Comparison of ENCODE assay signal across 11 cellular contexts in the genomic region with DNA sequence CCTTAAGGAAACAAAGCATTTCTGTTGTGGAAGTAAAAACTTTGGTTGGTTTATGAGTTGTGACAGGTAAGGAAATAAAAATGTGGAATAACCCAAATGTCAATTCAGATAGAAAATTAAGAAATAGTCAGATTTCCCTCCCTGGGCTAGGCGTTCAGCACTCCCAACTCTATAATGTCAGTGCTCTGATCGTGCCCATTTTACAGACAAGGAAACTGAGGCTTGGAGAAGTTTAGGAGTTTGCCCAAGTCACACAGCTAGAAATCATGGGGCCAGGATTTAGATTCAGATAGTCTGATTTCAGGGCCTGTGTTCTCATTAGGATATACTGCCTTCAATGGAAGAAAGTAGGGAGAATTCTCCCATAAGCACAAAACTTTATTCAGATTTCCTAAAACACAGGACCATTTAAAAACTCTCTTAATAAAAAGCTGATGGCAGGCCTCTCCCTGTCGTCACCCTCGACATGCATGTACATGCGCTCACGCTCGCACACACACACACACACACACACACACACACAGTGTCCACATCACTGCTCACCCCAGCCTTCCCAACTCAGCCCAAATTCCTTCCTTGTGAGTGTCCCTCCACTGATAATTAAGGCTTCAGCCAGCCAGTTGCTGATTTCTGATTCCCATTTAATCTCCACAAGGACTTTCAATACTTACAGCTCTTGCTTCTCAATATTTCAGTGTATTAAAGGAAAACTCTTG. TPM values are rescaled to one million over a fixed set of nuclear protein-coding genes. Genes with fewer than 3 reads are reported as not detected.
DNase-seq lines count a peak whose midpoint lies in the region; ATAC-seq, FAIRE-seq and TF ChIP-seq lines count a peak whose summit lies in the region.
"Had no signal": no experiment of that assay in that cellular context is flagged by ENCODE, and none has a peak within 500 bp of the region (broad histone marks: within the 10 kb centered on the region; RNA-seq: fewer than 3 reads in every experiment).

No MANE protein-coding gene starts in this region.

- H3K36me3 Mint-ChIP-seq in neural progenitor cell = no peaks in the 10 kb centered on the region

- no peak for FAIRE-seq in H54 (lab: Jason Lieb, UNC)

- peaks cover 37% of the 10 kb centered on the region for H3K4me1 Mint-ChIP-seq in neural progenitor cell

- H3K4me3 ChIP-seq in AG09309 (ENCODE audit: control insufficient read depth, low read depth, low read length) = no peak overlapping the region
- H3K4me3 ChIP-seq in neural progenitor cell = no peak overlapping the region
- H3K4me3 ChIP-seq: BLaER1 treated with 17β-estradiol and CSF1 and Interleukin-3, amounts not matched to agents 10 nM and 100 nM; skin epidermis had no signal

- no peak for TF ChIP-seq CTCF in AG09309 (IDR thresholded peaks at IDR 0.05; ENCODE audit: control insufficient read depth, insufficient read depth, low read depth, low read length, missing control alignments)
- TF ChIP-seq CTCF in neural progenitor cell (IDR thresholded peaks at IDR 0.05) = no peak

- H3K27me3 ChIP-seq in neural progenitor cell = no peaks in the 10 kb centered on the region
- H3K27me3 ChIP-seq: BLaER1 treated with 17β-estradiol and CSF1 and Interleukin-3, amounts not matched to agents 10 nM and 100 nM had no signal

- H3K79me2 ChIP-seq in neural progenitor cell (ENCODE audit: low read depth) = no peaks in the 10 kb centered on the region

- no peak overlapping the region for H3K9ac ChIP-seq in neural progenitor cell
- H3K9ac ChIP-seq: BLaER1 treated with 17β-estradiol and CSF1 and Interleukin-3, amounts not matched to agents 10 nM and 100 nM had no signal

- H2AFZ ChIP-seq in neural progenitor cell (replicated peaks) = no peak overlapping the region

- DNase-seq in AG09309 (ENCODE audit: low read depth) = peak; percentile 98
- peak; percentile 56 for DNase-seq in fibroblast of the conjunctiva (ENCODE audit: low read depth)
- peak; percentile 83 for DNase-seq in non-pigmented ciliary epithelial cell (ENCODE audit: low read depth)
- DNase-seq in H54 (ENCODE audit: insufficient read length, low spot score) = no peak
- DNase-seq in neural progenitor cell (ENCODE audit: low spot score) = no peak
- no peak for DNase-seq in superior temporal gyrus (ENCODE audit: extremely low spot score)
- no peak for DNase-seq in GDM1 (lab: John Stamatoyannopoulos, UW)
- DNase-seq: activated T-cell treated with anti-CD3 and anti-CD28 coated beads, Interleukin-2, amount 50 U/mL, for 48 hours had no signal

- no peak overlapping the region for H3K4me2 ChIP-seq in neural progenitor cell
- H3K4me2 ChIP-seq: BLaER1 treated with 17β-estradiol and CSF1 and Interleukin-3, amounts not matched to agents 10 nM and 100 nM had no signal

- no peak overlapping the region for H3K4me3 Mint-ChIP-seq in neural progenitor cell

- H4K20me1 ChIP-seq in neural progenitor cell (ENCODE audit: low read depth) = no peaks in the 10 kb centered on the region
- H4K20me1 ChIP-seq: BLaER1 treated with 17β-estradiol and CSF1 and Interleukin-3, amounts not matched to agents 10 nM and 100 nM had no signal

- H3F3A ChIP-seq in neural progenitor cell (ENCODE audit: low read depth) = no peaks in the 10 kb centered on the region

- no peaks in the 10 kb centered on the region for H3K36me3 ChIP-seq in neural progenitor cell
- H3K36me3 ChIP-seq: BLaER1 treated with 17β-estradiol and CSF1 and Interleukin-3, amounts not matched to agents 10 nM and 100 nM had no signal

- no peak for TF ChIP-seq POLR2A in H54 (IDR thresholded peaks at IDR 0.05; ENCODE audit: low read depth, low read length)

- H3K27me3 Mint-ChIP-seq in neural progenitor cell (ENCODE audit: insufficient read depth, low read depth) = peaks cover 6% of the 10 kb centered on the region

- no peaks in the 10 kb centered on the region for H3K4me1 ChIP-seq in neural progenitor cell
- H3K4me1 ChIP-seq: BLaER1 treated with 17β-estradiol and CSF1 and Interleukin-3, amounts not matched to agents 10 nM and 100 nM had no signal

- H3K27ac ChIP-seq in neural progenitor cell = no peak overlapping the region
- H3K27ac ChIP-seq: BLaER1 treated with 17β-estradiol and CSF1 and Interleukin-3, amounts not matched to agents 10 nM and 100 nM had no signal

- peak; percentile 78 for ATAC-seq in SK-N-SH treated with all-trans-retinoic acid at 6 μM for 48 hours

- H3K9me3 Mint-ChIP-seq in neural progenitor cell = peaks cover 3% of the 10 kb centered on the region

- H3K27ac Mint-ChIP-seq in neural progenitor cell = no peak overlapping the region

- H3K9me3 ChIP-seq in neural progenitor cell (ENCODE audit: low read depth) = no peaks in the 10 kb centered on the region
- H3K9me3 ChIP-seq: BLaER1 treated with 17β-estradiol and CSF1 and Interleukin-3, amounts not matched to agents 10 nM and 100 nM had no signal

TF ChIP-seq in SK-N-SH treated with all-trans-retinoic acid at 6 μM for 48 hours, 23 proteins besides CTCF, POLR2A, EP300 and RAD21:
- TF ChIP-seq, protein P1, sequence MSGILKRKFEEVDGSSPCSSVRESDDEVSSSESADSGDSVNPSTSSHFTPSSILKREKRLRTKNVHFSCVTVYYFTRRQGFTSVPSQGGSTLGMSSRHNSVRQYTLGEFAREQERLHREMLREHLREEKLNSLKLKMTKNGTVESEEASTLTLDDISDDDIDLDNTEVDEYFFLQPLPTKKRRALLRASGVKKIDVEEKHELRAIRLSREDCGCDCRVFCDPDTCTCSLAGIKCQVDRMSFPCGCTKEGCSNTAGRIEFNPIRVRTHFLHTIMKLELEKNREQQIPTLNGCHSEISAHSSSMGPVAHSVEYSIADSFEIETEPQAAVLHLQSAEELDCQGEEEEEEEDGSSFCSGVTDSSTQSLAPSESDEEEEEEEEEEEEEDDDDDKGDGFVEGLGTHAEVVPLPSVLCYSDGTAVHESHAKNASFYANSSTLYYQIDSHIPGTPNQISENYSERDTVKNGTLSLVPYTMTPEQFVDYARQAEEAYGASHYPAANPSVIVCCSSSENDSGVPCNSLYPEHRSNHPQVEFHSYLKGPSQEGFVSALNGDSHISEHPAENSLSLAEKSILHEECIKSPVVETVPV (CRISPR knock-in tag; IDR thresholded peaks at IDR 0.05) = no peak
- TF ChIP-seq ZNF565 (CRISPR knock-in tag; conservative IDR thresholded peaks at IDR 0.05; ENCODE audit: low read depth) = no peak
- TF ChIP-seq ZNF8 (CRISPR knock-in tag; IDR thresholded peaks at IDR 0.05) = no peak
- no peak for TF ChIP-seq ISL1 (CRISPR knock-in tag; IDR thresholded peaks at IDR 0.05)
- no peak for TF ChIP-seq GLIS3 (CRISPR knock-in tag; IDR thresholded peaks at IDR 0.05)
- no peak for TF ChIP-seq ZFP30 (CRISPR knock-in tag; IDR thresholded peaks at IDR 0.05)

RNA-seq across cellular contexts. Expression of gene SLC14A2, which starts 49.1 kb away (rescaled TPM):
- total RNA-seq in neural progenitor cell (ENCODE audit: low replicate concordance) = 0.06 and 0.37 TPM in 2 replicates

Comparison
In these comparisons a context has a peak if more than half of its experiments do, and no peak if none do; other contexts are left out.
1. DNase-seq: peak in AG09309 (single experiment), fibroblast of the conjunctiva (single experiment) and non-pigmented ciliary epithelial cell (single experiment); none in H54 (single experiment), neural progenitor cell (single experiment), superior temporal gyrus (single experiment) and GDM1 (single experiment).